15 cellular contexts compared by ENCODE assay signal in the genomic region with DNA sequence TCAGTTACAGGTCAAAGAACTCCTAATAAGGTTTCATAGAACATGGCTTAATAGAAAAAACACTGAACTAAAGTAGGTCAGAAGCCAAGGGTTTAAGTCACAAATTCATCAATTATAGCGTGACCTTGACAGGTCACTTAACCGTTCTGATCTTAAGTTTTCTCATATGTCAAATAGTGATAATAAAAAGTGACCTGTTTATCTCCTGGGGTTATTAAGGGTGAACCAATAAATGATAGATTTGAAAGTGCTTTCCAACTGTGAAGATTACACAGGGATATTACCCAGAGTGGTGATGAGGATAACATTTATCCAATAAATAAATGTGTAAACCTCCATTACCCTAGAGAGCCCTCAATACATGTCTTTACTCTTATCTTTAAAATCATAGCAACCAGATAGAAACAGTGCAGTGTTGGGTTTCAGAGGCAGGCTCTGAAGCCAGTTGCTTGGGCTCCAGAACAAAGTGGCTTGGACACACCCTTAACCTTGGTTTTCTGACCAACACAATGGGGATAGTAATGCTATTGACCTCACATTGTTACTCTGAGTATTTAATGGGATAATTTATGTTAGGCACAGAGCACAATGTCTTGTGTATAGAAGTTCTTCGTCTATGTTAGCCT.
"Had no signal": no experiment of that assay in that cellular context is flagged by ENCODE, and none has a peak within 500 bp of the region (broad histone marks: within the 10 kb centered on the region; RNA-seq: fewer than 3 reads in every experiment).

No MANE protein-coding gene starts in this region.

- ATAC-seq: activated CD4-positive, CD25-positive, alpha-beta regulatory T cell treated with anti-CD3 and anti-CD28 coated beads, Interleukin-2, amount 50 U/mL, for 24 hours; activated naive CD8-positive, alpha-beta T cell treated with anti-CD3 and anti-CD28 coated beads, Interleukin-2, amount 50 U/mL, for 24 hours; left ventricle myocardium superior; naive thymus-derived CD8-positive, alpha-beta T cell; stimulated activated effector memory CD8-positive, alpha-beta T cell treated with anti-CD3 and anti-CD28 coated beads, Interleukin-12 subunit alpha, Interleukin-12 subunit beta, amount 100 ng/mL, for 72 hours had no signal

- H3K4me1 ChIP-seq: ascending aorta, breast epithelium had no signal

- FAIRE-seq: kidney had no signal

- H3K4me3 ChIP-seq: ascending aorta, breast epithelium had no signal

- H3K27me3 ChIP-seq: ascending aorta, breast epithelium had no signal

- H3K9me3 ChIP-seq: ascending aorta, breast epithelium had no signal

- H3K36me3 ChIP-seq: ascending aorta, breast epithelium had no signal

- DNase-seq: activated CD4-positive, alpha-beta T cell treated with anti-CD3 and anti-CD28 coated beads, Interleukin-2, amount 50 U/mL, for 1 hour; activated CD8-positive, alpha-beta memory T cell treated with anti-CD3 and anti-CD28 coated beads for 24 hours; activated naive CD4-positive, alpha-beta T cell treated with Interleukin-2 at 50 U/mL for 16 hours; activated naive CD8-positive, alpha-beta T cell treated with anti-CD3 and anti-CD28 coated beads, Interleukin-2, amount 50 U/mL, for 24 hours; cerebellar nuclear complex; effector memory CD4-positive, alpha-beta T cell; foreskin fibroblast; hippocampal formation; kidney; left ventricle myocardium superior; naive thymus-derived CD8-positive, alpha-beta T cell had no signal
